In the genomic region with DNA sequence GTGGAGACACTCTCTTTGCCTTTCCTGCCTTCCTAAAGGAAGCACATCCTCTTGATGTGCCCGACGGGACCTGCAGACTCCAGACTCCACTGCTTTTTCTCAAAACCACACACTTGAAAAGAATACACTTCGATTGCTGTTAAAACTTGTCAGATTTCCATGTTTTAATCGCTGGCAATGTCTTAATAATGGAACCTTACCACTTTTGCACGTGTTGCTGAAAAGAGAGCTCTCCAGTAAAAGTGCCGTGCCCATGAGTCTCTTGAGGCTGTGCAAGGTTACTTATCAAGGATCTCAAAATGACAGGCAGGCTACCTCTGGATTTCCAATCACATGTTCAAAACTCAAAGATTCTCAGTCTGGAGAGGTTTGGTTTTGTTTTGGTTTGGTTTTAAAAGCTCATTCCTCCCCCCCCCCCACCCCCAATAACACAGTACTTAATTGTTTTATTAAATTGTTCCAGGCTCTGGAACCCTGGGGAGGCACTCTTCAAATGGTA, we compare ENCODE assay signal across 9 cellular contexts. TPM values are rescaled to one million over a fixed set of nuclear protein-coding genes. Genes with fewer than 3 reads are reported as not detected.
DNase-seq lines count a peak whose midpoint lies in the region; ATAC-seq and TF ChIP-seq lines count a peak whose summit lies in the region.
"Had no signal": no experiment of that assay in that cellular context is flagged by ENCODE, and none has a peak within 500 bp of the region (broad histone marks: within the 10 kb centered on the region; RNA-seq: fewer than 3 reads in every experiment).

No MANE protein-coding gene starts in this region.

- H3K4me1 Mint-ChIP-seq in WTC11 = peaks cover 57% of the 10 kb centered on the region

- peak overlapping the region; percentile 31; the same call in 1 of the 2 replicates for H3K4me3 ChIP-seq in iPS DF 6.9 (ENCODE audit: low read length)
- H3K4me3 ChIP-seq in smooth muscle cell = peak overlapping the region; percentile 63

- no peaks in the 10 kb centered on the region for H3K9me3 ChIP-seq in iPS DF 6.9 (ENCODE audit: control insufficient read depth, insufficient read depth, low read length)
- H3K9me3 ChIP-seq in smooth muscle cell (replicated peaks; ENCODE audit: low read depth) = no peaks in the 10 kb centered on the region

- no peaks in the 10 kb centered on the region for H3K36me3 ChIP-seq in iPS DF 6.9 (ENCODE audit: control insufficient read depth, insufficient read depth, low read length)
- H3K36me3 ChIP-seq in smooth muscle cell (ENCODE audit: low read depth) = no peaks in the 10 kb centered on the region

- H4K20me1 ChIP-seq in smooth muscle cell (ENCODE audit: low read depth) = no peaks in the 10 kb centered on the region

- TF ChIP-seq CTCF in WTC11 (IDR thresholded peaks at IDR 0.05) = no peak
- no peak for TF ChIP-seq CTCF in smooth muscle cell (IDR thresholded peaks at IDR 0.05; ENCODE audit: borderline replicate concordance, insufficient read depth, poor library complexity, severe bottlenecking)

- ATAC-seq in WTC11 (no peak), GM18519 (IDR thresholded peaks at IDR 0.05; ENCODE audit: low FRiP score, unreplicated experiment) (no peak), HG03521 (IDR thresholded peaks at IDR 0.05; ENCODE audit: unreplicated experiment) (no peak)

- peak overlapping the region; percentile 98 for H3K4me2 ChIP-seq in smooth muscle cell

- peaks cover 88% of the 10 kb centered on the region for H3K27me3 Mint-ChIP-seq in WTC11 (ENCODE audit: low read depth)

- POLR2A ChIA-PET in WTC11 (lab: Charles Lee) = no interaction called here

- CTCF ChIA-PET in WTC11 (lab: Charles Lee) = interaction anchor here (1.9 kb wide), 1 partner anchor 17 kb away, joined by 4 read pairs; no protein-coding TSS in a partner anchor

- H3K27me3 ChIP-seq in iPS DF 6.9 (ENCODE audit: control insufficient read depth, insufficient read depth, low read length) = peaks cover 58% of the 10 kb centered on the region
- H3K27me3 ChIP-seq in smooth muscle cell (ENCODE audit: low read depth) = peaks cover 46% of the 10 kb centered on the region

- H3K27ac ChIP-seq in iPS DF 6.9 (ENCODE audit: low read length) (no peak overlapping the region), smooth muscle cell (ENCODE audit: low read depth) (peak overlapping the region; percentile 68)
- H3K27ac ChIP-seq: VCaP had no signal

- H2AFZ ChIP-seq in smooth muscle cell (ENCODE audit: low read depth) = peak overlapping the region; percentile 92

- peaks cover 11% of the 10 kb centered on the region for H3K4me1 ChIP-seq in iPS DF 6.9 (ENCODE audit: control insufficient read depth, insufficient read depth, low read length)
- peaks cover 18% of the 10 kb centered on the region for H3K4me1 ChIP-seq in smooth muscle cell (ENCODE audit: low read depth)

- H3K4me3 Mint-ChIP-seq in WTC11 = peak overlapping the region; percentile 76

- H3K79me2 ChIP-seq in smooth muscle cell (ENCODE audit: low read depth) = no peaks in the 10 kb centered on the region

- peaks cover 5% of the 10 kb centered on the region for H3F3A ChIP-seq in smooth muscle cell (ENCODE audit: low read depth)

- WGBS in iPS DF 6.9 (ENCODE audit: insufficient coverage, insufficient read length) = no CpG with 5 or more reads among the region's 6 CpGs
- 9% methylated on average over 6 of the region's 6 CpGs for WGBS in smooth muscle cell (ENCODE audit: low lambda C conversion rate)

- H3K9me3 Mint-ChIP-seq in WTC11 = no peaks in the 10 kb centered on the region

- H3K9ac ChIP-seq in smooth muscle cell (ENCODE audit: low read depth) = peak overlapping the region; percentile 60

- H3K36me3 Mint-ChIP-seq in WTC11 = no peaks in the 10 kb centered on the region

- H3K27ac Mint-ChIP-seq in WTC11 = no peak overlapping the region

- DNase-seq in NCI-H146 (lab: John Stamatoyannopoulos, UW) = peak; percentile 35
- no peak for DNase-seq in NCI-H146 treated with DMSO at 0.1 percent for 48 hours (lab: John Stamatoyannopoulos, UW; ENCODE audit: unreplicated experiment)
- no peak for DNase-seq in WTC11 (ENCODE audit: low spot score)
- DNase-seq in iPS DF 6.9 (ENCODE audit: low read depth, low spot score) = no peak
- DNase-seq in smooth muscle cell (lab: John Stamatoyannopoulos, UW; ENCODE audit: unreplicated experiment) = no peak
- DNase-seq in NK-92 (lab: John Stamatoyannopoulos, UW; ENCODE audit: unreplicated experiment) = no peak

TF ChIP-seq in WTC11, 78 proteins besides CTCF, POLR2A, EP300 and RAD21 (continues in another document):
- TF ChIP-seq ZNF317 (CRISPR knock-in tag; IDR thresholded peaks at IDR 0.05; ENCODE audit: borderline replicate concordance, low read depth) (no peak), NR1H2 (CRISPR knock-in tag; IDR thresholded peaks at IDR 0.05) (no peak), NR3C1 (CRISPR knock-in tag; conservative IDR thresholded peaks at IDR 0.05; ENCODE audit: low read depth) (no peak), RORB (CRISPR knock-in tag; IDR thresholded peaks at IDR 0.05) (no peak), GABPB1 (CRISPR knock-in tag; IDR thresholded peaks at IDR 0.05) (no peak), PRRX2 (CRISPR knock-in tag; IDR thresholded peaks at IDR 0.05) (no peak), ZNF416 (CRISPR knock-in tag; IDR thresholded peaks at IDR 0.05) (no peak), SP1 (CRISPR knock-in tag; conservative IDR thresholded peaks at IDR 0.05) (no peak), NFYB (CRISPR knock-in tag; conservative IDR thresholded peaks at IDR 0.05; ENCODE audit: low read depth) (no peak)
- TF ChIP-seq, protein P1, sequence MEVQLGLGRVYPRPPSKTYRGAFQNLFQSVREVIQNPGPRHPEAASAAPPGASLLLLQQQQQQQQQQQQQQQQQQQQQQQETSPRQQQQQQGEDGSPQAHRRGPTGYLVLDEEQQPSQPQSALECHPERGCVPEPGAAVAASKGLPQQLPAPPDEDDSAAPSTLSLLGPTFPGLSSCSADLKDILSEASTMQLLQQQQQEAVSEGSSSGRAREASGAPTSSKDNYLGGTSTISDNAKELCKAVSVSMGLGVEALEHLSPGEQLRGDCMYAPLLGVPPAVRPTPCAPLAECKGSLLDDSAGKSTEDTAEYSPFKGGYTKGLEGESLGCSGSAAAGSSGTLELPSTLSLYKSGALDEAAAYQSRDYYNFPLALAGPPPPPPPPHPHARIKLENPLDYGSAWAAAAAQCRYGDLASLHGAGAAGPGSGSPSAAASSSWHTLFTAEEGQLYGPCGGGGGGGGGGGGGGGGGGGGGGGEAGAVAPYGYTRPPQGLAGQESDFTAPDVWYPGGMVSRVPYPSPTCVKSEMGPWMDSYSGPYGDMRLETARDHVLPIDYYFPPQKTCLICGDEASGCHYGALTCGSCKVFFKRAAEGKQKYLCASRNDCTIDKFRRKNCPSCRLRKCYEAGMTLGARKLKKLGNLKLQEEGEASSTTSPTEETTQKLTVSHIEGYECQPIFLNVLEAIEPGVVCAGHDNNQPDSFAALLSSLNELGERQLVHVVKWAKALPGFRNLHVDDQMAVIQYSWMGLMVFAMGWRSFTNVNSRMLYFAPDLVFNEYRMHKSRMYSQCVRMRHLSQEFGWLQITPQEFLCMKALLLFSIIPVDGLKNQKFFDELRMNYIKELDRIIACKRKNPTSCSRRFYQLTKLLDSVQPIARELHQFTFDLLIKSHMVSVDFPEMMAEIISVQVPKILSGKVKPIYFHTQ (CRISPR knock-in tag; IDR thresholded peaks at IDR 0.05) = no peak
- TF ChIP-seq, protein P2, sequence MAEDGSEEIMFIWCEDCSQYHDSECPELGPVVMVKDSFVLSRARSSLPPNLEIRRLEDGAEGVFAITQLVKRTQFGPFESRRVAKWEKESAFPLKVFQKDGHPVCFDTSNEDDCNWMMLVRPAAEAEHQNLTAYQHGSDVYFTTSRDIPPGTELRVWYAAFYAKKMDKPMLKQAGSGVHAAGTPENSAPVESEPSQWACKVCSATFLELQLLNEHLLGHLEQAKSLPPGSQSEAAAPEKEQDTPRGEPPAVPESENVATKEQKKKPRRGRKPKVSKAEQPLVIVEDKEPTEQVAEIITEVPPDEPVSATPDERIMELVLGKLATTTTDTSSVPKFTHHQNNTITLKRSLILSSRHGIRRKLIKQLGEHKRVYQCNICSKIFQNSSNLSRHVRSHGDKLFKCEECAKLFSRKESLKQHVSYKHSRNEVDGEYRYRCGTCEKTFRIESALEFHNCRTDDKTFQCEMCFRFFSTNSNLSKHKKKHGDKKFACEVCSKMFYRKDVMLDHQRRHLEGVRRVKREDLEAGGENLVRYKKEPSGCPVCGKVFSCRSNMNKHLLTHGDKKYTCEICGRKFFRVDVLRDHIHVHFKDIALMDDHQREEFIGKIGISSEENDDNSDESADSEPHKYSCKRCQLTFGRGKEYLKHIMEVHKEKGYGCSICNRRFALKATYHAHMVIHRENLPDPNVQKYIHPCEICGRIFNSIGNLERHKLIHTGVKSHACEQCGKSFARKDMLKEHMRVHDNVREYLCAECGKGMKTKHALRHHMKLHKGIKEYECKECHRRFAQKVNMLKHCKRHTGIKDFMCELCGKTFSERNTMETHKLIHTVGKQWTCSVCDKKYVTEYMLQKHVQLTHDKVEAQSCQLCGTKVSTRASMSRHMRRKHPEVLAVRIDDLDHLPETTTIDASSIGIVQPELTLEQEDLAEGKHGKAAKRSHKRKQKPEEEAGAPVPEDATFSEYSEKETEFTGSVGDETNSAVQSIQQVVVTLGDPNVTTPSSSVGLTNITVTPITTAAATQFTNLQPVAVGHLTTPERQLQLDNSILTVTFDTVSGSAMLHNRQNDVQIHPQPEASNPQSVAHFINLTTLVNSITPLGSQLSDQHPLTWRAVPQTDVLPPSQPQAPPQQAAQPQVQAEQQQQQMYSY (CRISPR knock-in tag; IDR thresholded peaks at IDR 0.05) = no peak
- TF ChIP-seq, protein P3, sequence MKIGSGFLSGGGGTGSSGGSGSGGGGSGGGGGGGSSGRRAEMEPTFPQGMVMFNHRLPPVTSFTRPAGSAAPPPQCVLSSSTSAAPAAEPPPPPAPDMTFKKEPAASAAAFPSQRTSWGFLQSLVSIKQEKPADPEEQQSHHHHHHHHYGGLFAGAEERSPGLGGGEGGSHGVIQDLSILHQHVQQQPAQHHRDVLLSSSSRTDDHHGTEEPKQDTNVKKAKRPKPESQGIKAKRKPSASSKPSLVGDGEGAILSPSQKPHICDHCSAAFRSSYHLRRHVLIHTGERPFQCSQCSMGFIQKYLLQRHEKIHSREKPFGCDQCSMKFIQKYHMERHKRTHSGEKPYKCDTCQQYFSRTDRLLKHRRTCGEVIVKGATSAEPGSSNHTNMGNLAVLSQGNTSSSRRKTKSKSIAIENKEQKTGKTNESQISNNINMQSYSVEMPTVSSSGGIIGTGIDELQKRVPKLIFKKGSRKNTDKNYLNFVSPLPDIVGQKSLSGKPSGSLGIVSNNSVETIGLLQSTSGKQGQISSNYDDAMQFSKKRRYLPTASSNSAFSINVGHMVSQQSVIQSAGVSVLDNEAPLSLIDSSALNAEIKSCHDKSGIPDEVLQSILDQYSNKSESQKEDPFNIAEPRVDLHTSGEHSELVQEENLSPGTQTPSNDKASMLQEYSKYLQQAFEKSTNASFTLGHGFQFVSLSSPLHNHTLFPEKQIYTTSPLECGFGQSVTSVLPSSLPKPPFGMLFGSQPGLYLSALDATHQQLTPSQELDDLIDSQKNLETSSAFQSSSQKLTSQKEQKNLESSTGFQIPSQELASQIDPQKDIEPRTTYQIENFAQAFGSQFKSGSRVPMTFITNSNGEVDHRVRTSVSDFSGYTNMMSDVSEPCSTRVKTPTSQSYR (CRISPR knock-in tag; IDR thresholded peaks at IDR 0.05) = no peak

RNA-seq across cellular contexts. Expression of a gene that starts 12.0 kb away (rescaled TPM):
- total RNA-seq in WTC11 (2021) (0.27 to 0.42 TPM (median 0.30 TPM) in 3 replicates), smooth muscle cell (6.2 and 13.6 TPM in 2 replicates)
- 10.1 and 33.9 TPM in 2 replicates for polyA plus RNA-seq in smooth muscle cell
